In genomic region chr4:24570172-24570571, GRCh38 we compare ENCODE assay signal across 1 cellular context.
TF ChIP-seq lines count a peak whose summit lies in the region.

No MANE protein-coding gene starts in this region.

TF ChIP-seq in GM23338, 12 proteins besides CTCF, POLR2A, EP300 and RAD21:
- TF ChIP-seq ZNF462 (CRISPR knock-in tag; IDR thresholded peaks at IDR 0.05) (no peak), CREB1 (CRISPR knock-in tag; IDR thresholded peaks at IDR 0.05; ENCODE audit: low read depth) (no peak), NANOG (IDR thresholded peaks at IDR 0.05; ENCODE audit: borderline replicate concordance) (no peak), EZH2 (IDR thresholded peaks at IDR 0.05; ENCODE audit: low read depth, unreplicated experiment) (no peak), EZH2phosphoT487 (IDR thresholded peaks at IDR 0.05; ENCODE audit: unreplicated experiment) (no peak), ZNF331 (CRISPR knock-in tag; IDR thresholded peaks at IDR 0.05; ENCODE audit: low read depth) (no peak), STAT1 (IDR thresholded peaks at IDR 0.05; ENCODE audit: unreplicated experiment) (no peak), POLR2AphosphoS5 (IDR thresholded peaks at IDR 0.05; ENCODE audit: low read depth) (no peak), ETS1 (IDR thresholded peaks at IDR 0.05) (no peak), JUNB (IDR thresholded peaks at IDR 0.05; ENCODE audit: unreplicated experiment) (no peak), REST (IDR thresholded peaks at IDR 0.05; ENCODE audit: unreplicated experiment) (no peak), ZNF114 (CRISPR knock-in tag; IDR thresholded peaks at IDR 0.05) (no peak)
